Comparison of ENCODE assay signal across 26 cellular contexts in genomic region chr2:119449526-119449925, GRCh38. TPM values are rescaled to one million over a fixed set of nuclear protein-coding genes. Genes with fewer than 3 reads are reported as not detected.
DNase-seq lines count a peak whose midpoint lies in the region; ATAC-seq and TF ChIP-seq lines count a peak whose summit lies in the region.
"Had no signal": no experiment of that assay in that cellular context is flagged by ENCODE, and none has a peak within 500 bp of the region (broad histone marks: within the 10 kb centered on the region; RNA-seq: fewer than 3 reads in every experiment).

No MANE protein-coding gene starts in this region.

- intact Hi-C loops in A673 (cut with micrococcal nuclease; ENCODE audit: unreplicated experiment) (no loop called here), sciatic nerve (cut with DNase I) (no loop called here)

- CTCF ChIA-PET in A673 (lab: Charles Lee) = no interaction called here

- DNase-seq in A673 (ENCODE audit: low spot score) (peak; percentile 57), D341Med (ENCODE audit: low spot score) (peak; percentile 65), NCI-H2029 treated with DMSO at 0.1 percent for 48 hours (lab: John Stamatoyannopoulos, UW) (peak; percentile 51), sciatic nerve (ENCODE audit: low spot score) (no peak), pons (ENCODE audit: low spot score) (no peak), T-helper 2 cell (no peak)
- DNase-seq in activated CD4-positive, alpha-beta T cell treated with anti-CD3 and anti-CD28 coated beads for 4 hours = no peak
- DNase-seq: ACHN; activated CD8-positive, alpha-beta T cell treated with anti-CD3 and anti-CD28 coated beads, Interleukin-2, amount 10 ng/mL, durations not matched to agents 7 days and 5 days; activated naive CD4-positive, alpha-beta T cell treated with anti-CD3 and anti-CD28 coated beads, Interleukin-2, amount 10 ng/mL, durations not matched to agents 7 days and 5 days; adrenal gland; body of pancreas; cerebellar nuclear complex; dorsolateral prefrontal cortex; esophagus squamous epithelium; foreskin keratinocyte; NCI-H1417 treated with DMSO at 0.1 percent for 48 hours; NCI-H524 treated with DMSO at 0.1 percent for 48 hours; stimulated activated CD4-positive, alpha-beta T cell treated with anti-CD3 and anti-CD28 coated beads, Interleukin-4, amount 100 ng/mL, for 1 hour had no signal

- POLR2A ChIA-PET in A673 (lab: Charles Lee; ENCODE audit: low non-redundant PET) = no interaction called here

- H3K36me3 ChIP-seq in A673 (ENCODE audit: insufficient read depth, low read length, poor library complexity, severe bottlenecking) = no peaks in the 10 kb centered on the region
- H3K36me3 ChIP-seq: adrenal gland, esophagus squamous epithelium, heart left ventricle, right atrium auricular region, tibial artery had no signal

- H3K27me3 ChIP-seq in A673 (replicated peaks; ENCODE audit: insufficient read depth, low read depth, low read length, poor library complexity) = no peaks in the 10 kb centered on the region
- H3K27me3 ChIP-seq: adrenal gland, body of pancreas, right atrium auricular region had no signal

- no peak overlapping the region for H3K4me3 ChIP-seq in A673 (ENCODE audit: low read depth, low read length, poor library complexity, severe bottlenecking)
- H3K4me3 ChIP-seq: adrenal gland, body of pancreas, dorsolateral prefrontal cortex, esophagus squamous epithelium, heart left ventricle, right atrium auricular region, tibial artery had no signal

- no peak overlapping the region for H3K27ac ChIP-seq in A673 (ENCODE audit: low read depth, low read length, poor library complexity, severe bottlenecking)
- H3K27ac ChIP-seq: adrenal gland, body of pancreas, dorsolateral prefrontal cortex, esophagus squamous epithelium, foreskin keratinocyte, heart left ventricle, right atrium auricular region, tibial artery had no signal

- no peaks in the 10 kb centered on the region for H3K9me3 ChIP-seq in A673 (ENCODE audit: low read depth, low read length, poor library complexity, severe bottlenecking)
- H3K9me3 ChIP-seq: adrenal gland, body of pancreas, esophagus squamous epithelium, heart left ventricle, right atrium auricular region, tibial artery had no signal

- BruUV-seq in A673 (replicated peaks; lab: Mats Ljungman, UMichigan) = no TSS peak

- H3K4me1 ChIP-seq in A673 (ENCODE audit: insufficient read depth, low read length, poor library complexity, severe bottlenecking) = peaks cover 13% of the 10 kb centered on the region
- H3K4me1 ChIP-seq: adrenal gland, body of pancreas, foreskin keratinocyte, heart left ventricle, right atrium auricular region, tibial artery had no signal

- peak; percentile 37 for ATAC-seq in esophagus mucosa
- no peak for ATAC-seq in sciatic nerve
- ATAC-seq: activated CD8-positive, alpha-beta T cell treated with anti-CD3 and anti-CD28 coated beads, Interleukin-2, amount 10 ng/mL, durations not matched to agents 7 days and 5 days; body of pancreas; foreskin keratinocyte; Right ventricle myocardium inferior had no signal

- TF ChIP-seq CTCF in A673 (conservative IDR thresholded peaks at IDR 0.05; ENCODE audit: low read depth, low read length) = no peak

RNA-seq across cellular contexts. Expression of gene TMEM37, which starts 17.9 kb away (rescaled TPM):
- total RNA-seq in A673 (2021) (13.8 and 15.4 TPM in 2 replicates), esophagus mucosa (6.0 TPM), sciatic nerve (7.1 TPM)
- total RNA-seq: activated CD8-positive, alpha-beta T cell treated with anti-CD3 and anti-CD28 coated beads, Interleukin-2, amount 10 ng/mL, durations not matched to agents 7 days and 5 days; B cell; M059J had no signal

Comparison
In these comparisons a context has a peak if more than half of its experiments do, and no peak if none do; other contexts are left out.
1. DNase-seq: peak in A673 (single experiment), D341Med (single experiment) and NCI-H2029 treated with DMSO at 0.1 percent for 48 hours (single experiment); none in activated CD4-positive, alpha-beta T cell treated with anti-CD3 and anti-CD28 coated beads for 4 hours (0 of 2), sciatic nerve (single experiment), pons (single experiment) and T-helper 2 cell (0 of 5).